In genomic region chr3:45225465-45226205, GRCh38 we compare ENCODE assay signal across 8 cellular contexts. TPM values are rescaled to one million over a fixed set of nuclear protein-coding genes. Genes with fewer than 3 reads are reported as not detected.
A peak's percentile ranks its signal among the peaks of the same experiment; 100 is the strongest.
DNase-seq lines count a peak whose midpoint lies in the region; ATAC-seq and TF ChIP-seq lines count a peak whose summit lies in the region.

No MANE protein-coding gene starts in this region.

- peaks cover 12% of the 10 kb centered on the region for H3K4me1 Mint-ChIP-seq in T-helper 2 cell treated with Interferon-gamma antibody and Interleukin-4, amounts not matched to agents 5 μg/mL and 100 μg/mL, for 36 hours (ENCODE audit: low read depth)

- no peaks in the 10 kb centered on the region for H3K9me3 Mint-ChIP-seq in T-helper 2 cell treated with Interferon-gamma antibody and Interleukin-4, amounts not matched to agents 5 μg/mL and 100 μg/mL, for 36 hours

- no peak overlapping the region for H3K27ac Mint-ChIP-seq in T-helper 2 cell treated with Interferon-gamma antibody and Interleukin-4, amounts not matched to agents 5 μg/mL and 100 μg/mL, for 36 hours

- no peaks in the 10 kb centered on the region for H3K36me3 ChIP-seq in right lobe of liver

- intact Hi-C loops in right lobe of liver (cut with DNase I) = loop anchor here (10.0 kb wide), 2 partner anchors 269 to 279 kb away; no protein-coding TSS in a partner anchor

- H3K27me3 ChIP-seq in right lobe of liver = peaks cover 0 to 8% of the 10 kb centered on the region in 2 donors

- H3K9me3 ChIP-seq in right lobe of liver = no peaks in the 10 kb centered on the region

- no peak overlapping the region for H3K4me3 Mint-ChIP-seq in T-helper 2 cell treated with Interferon-gamma antibody and Interleukin-4, amounts not matched to agents 5 μg/mL and 100 μg/mL, for 36 hours

- H3K36me3 Mint-ChIP-seq in T-helper 2 cell treated with Interferon-gamma antibody and Interleukin-4, amounts not matched to agents 5 μg/mL and 100 μg/mL, for 36 hours (ENCODE audit: low read depth) = peaks cover 2% of the 10 kb centered on the region

- H3K27ac ChIP-seq in caudate nucleus (ENCODE audit: low read depth, low read length) (peak overlapping the region; percentile 16), right lobe of liver (no peak overlapping the region)

- no peak for TF ChIP-seq CTCF in right lobe of liver (IDR thresholded peaks at IDR 0.05)

- no peak for TF ChIP-seq POLR2A in right lobe of liver (IDR thresholded peaks at IDR 0.05)

- peaks cover 73% of the 10 kb centered on the region for H3K27me3 Mint-ChIP-seq in T-helper 2 cell treated with Interferon-gamma antibody and Interleukin-4, amounts not matched to agents 5 μg/mL and 100 μg/mL, for 36 hours (ENCODE audit: low read depth)

- H3K4me1 ChIP-seq in right lobe of liver = peaks cover 0 to 5% (median 0%) of the 10 kb centered on the region in 4 donors

- DNase-seq in NOMO-1 (lab: John Stamatoyannopoulos, UW; ENCODE audit: unreplicated experiment in 2 of 2) (peak; percentile 16), NOMO-1 treated with DMSO at 0.1 percent for 48 hours (lab: John Stamatoyannopoulos, UW; ENCODE audit: unreplicated experiment) (no peak), caudate nucleus (lab: John Stamatoyannopoulos, UW) (peak in 2 of 61 donors; percentile 8 to 32), right lobe of liver (peak in 2 of 3 donors; percentile 36 to 61), NAMALWA (ENCODE audit: low spot score) (no peak)
- DNase-seq in T-helper 2 cell treated with Interferon-gamma antibody and Interleukin-4, amounts not matched to agents 5 μg/mL and 100 μg/mL, for 36 hours (ENCODE audit: low spot score) = peak; percentile 36
- DNase-seq in stimulated activated naive CD8-positive, alpha-beta T cell treated with anti-CD3 and anti-CD28 coated beads, Interleukin-15, Interleukin-2, amounts not matched to agents 100 U/mL and 50 U/mL, for 24 hours = peak; percentile 44

- H3K4me3 ChIP-seq in right lobe of liver = peak overlapping the region; percentile 26 to 54 (median 49)

- no CpG with 5 or more reads among the region's 131 CpGs for WGBS in right lobe of liver (ENCODE audit: insufficient coverage, low coverage, low lambda C conversion rate, missing lambda C conversion rate)

- ATAC-seq in HG02981 (IDR thresholded peaks at IDR 0.05; ENCODE audit: unreplicated experiment) (peak; percentile 33), right lobe of liver (peak in 1 of 4 donors; percentile 8)
- ATAC-seq in stimulated activated naive CD8-positive, alpha-beta T cell treated with anti-CD3 and anti-CD28 coated beads, Interleukin-15, Interleukin-2, amounts not matched to agents 100 U/mL and 50 U/mL, for 24 hours = peak; percentile 29

RNA-seq across cellular contexts. Expression of gene TMEM158, which starts 0.5 kb away (rescaled TPM):
- total RNA-seq in right lobe of liver = 1 to 10 TPM in 1 of 6 experiments, under 1 TPM in 3, not detected in 2; 0.21 to 1.0 (median 0.57) TPM

Comparison
In these comparisons a context has a peak if more than half of its experiments do, and no peak if none do; other contexts are left out.
1. DNase-seq: peak in NOMO-1 (2 of 2), T-helper 2 cell treated with Interferon-gamma antibody and Interleukin-4, amounts not matched to agents 5 μg/mL and 100 μg/mL, for 36 hours (single experiment), right lobe of liver (2 of 3) and stimulated activated naive CD8-positive, alpha-beta T cell treated with anti-CD3 and anti-CD28 coated beads, Interleukin-15, Interleukin-2, amounts not matched to agents 100 U/mL and 50 U/mL, for 24 hours (single experiment); none in NOMO-1 treated with DMSO at 0.1 percent for 48 hours (single experiment) and NAMALWA (single experiment).